14 cellular contexts compared by ENCODE assay signal in the genomic region with DNA sequence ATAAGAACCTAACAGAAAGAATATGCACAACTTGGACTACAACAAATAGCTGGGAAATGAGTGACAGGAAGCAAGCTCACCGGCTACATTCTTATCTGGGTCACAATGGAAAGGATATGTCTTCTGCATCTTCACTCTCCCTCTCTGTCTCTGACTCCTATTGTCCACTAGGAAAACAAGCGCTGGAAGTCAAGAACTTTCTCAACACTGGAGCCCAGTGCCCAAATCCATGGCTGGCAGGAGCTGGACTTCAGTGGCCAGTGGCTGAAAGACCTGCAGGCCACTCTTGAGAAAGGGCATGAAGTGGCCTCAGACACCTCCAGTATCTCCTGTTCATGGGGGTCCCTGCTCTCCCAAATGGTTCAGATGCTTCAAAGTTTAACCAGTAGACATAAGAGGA.
A peak's percentile ranks its signal among the peaks of the same experiment; 100 is the strongest.
DNase-seq lines count a peak whose midpoint lies in the region; ATAC-seq, FAIRE-seq and TF ChIP-seq lines count a peak whose summit lies in the region.
"Had no signal": no experiment of that assay in that cellular context is flagged by ENCODE, and none has a peak within 500 bp of the region (broad histone marks: within the 10 kb centered on the region; RNA-seq: fewer than 3 reads in every experiment).

No MANE protein-coding gene starts in this region.

- H3K4me3 Mint-ChIP-seq in activated naive CD4-positive, alpha-beta T cell treated with anti-CD3 and anti-CD28 coated beads, Interleukin-2, amount 10 ng/mL, durations not matched to agents 7 days and 5 days = no peak overlapping the region
- H3K4me3 Mint-ChIP-seq in mesothelial cell of epicardium (no peak overlapping the region), type B pancreatic cell (no peak overlapping the region)
- no peak overlapping the region for H3K4me3 Mint-ChIP-seq in activated naive CD8-positive, alpha-beta T cell treated with anti-CD3 and anti-CD28 coated beads, Interleukin-2, amount 50 U/mL, for 24 hours
- H3K4me3 Mint-ChIP-seq: activated CD8-positive, alpha-beta memory T cell treated with anti-CD3 and anti-CD28 coated beads, Interleukin-2, amount 10 ng/mL, durations not matched to agents 7 days and 5 days had no signal

- no peaks in the 10 kb centered on the region for H3K9me3 ChIP-seq in kidney (ENCODE audit: control insufficient read depth in 1 of 2, low read length in 2 of 2)

- H3K4me1 ChIP-seq in kidney (ENCODE audit: control insufficient read depth in 1 of 2, insufficient read depth in 1 of 2, low read depth in 1 of 2, low read length in 2 of 2) = peaks cover 18 to 25% of the 10 kb centered on the region in 2 donors

- FAIRE-seq in kidney (lab: Jason Lieb, UNC) = no peak
- FAIRE-seq: colon had no signal

- peak overlapping the region; percentile 19 for H3K27ac Mint-ChIP-seq in activated naive CD4-positive, alpha-beta T cell treated with anti-CD3 and anti-CD28 coated beads, Interleukin-2, amount 10 ng/mL, durations not matched to agents 7 days and 5 days
- peak overlapping the region; percentile 91 for H3K27ac Mint-ChIP-seq in mesothelial cell of epicardium
- peak overlapping the region; percentile 68 for H3K27ac Mint-ChIP-seq in type B pancreatic cell
- no peak overlapping the region for H3K27ac Mint-ChIP-seq in activated naive CD8-positive, alpha-beta T cell treated with anti-CD3 and anti-CD28 coated beads, Interleukin-2, amount 50 U/mL, for 24 hours
- H3K27ac Mint-ChIP-seq: activated CD8-positive, alpha-beta memory T cell treated with anti-CD3 and anti-CD28 coated beads, Interleukin-2, amount 10 ng/mL, durations not matched to agents 7 days and 5 days; activated naive CD4-positive, alpha-beta T cell treated with anti-CD3 and anti-CD28 coated beads, Interleukin-2, amount 50 U/mL, for 72 hours had no signal

- H3K27me3 ChIP-seq in brain microvascular endothelial cell (replicated peaks) = no peaks in the 10 kb centered on the region

- H3K4me3 ChIP-seq in brain microvascular endothelial cell (ENCODE audit: low read depth, low read length) (no peak overlapping the region), kidney (ENCODE audit: low read length in 2 of 2) (no peak overlapping the region)
- H3K4me3 ChIP-seq: skin epidermis had no signal

- peaks cover 26% of the 10 kb centered on the region for H3K4me1 Mint-ChIP-seq in activated naive CD4-positive, alpha-beta T cell treated with anti-CD3 and anti-CD28 coated beads, Interleukin-2, amount 10 ng/mL, durations not matched to agents 7 days and 5 days
- peaks cover 67% of the 10 kb centered on the region for H3K4me1 Mint-ChIP-seq in mesothelial cell of epicardium
- peaks cover 39% of the 10 kb centered on the region for H3K4me1 Mint-ChIP-seq in type B pancreatic cell (ENCODE audit: unreplicated experiment)
- peaks cover 21% of the 10 kb centered on the region for H3K4me1 Mint-ChIP-seq in activated naive CD8-positive, alpha-beta T cell treated with anti-CD3 and anti-CD28 coated beads, Interleukin-2, amount 50 U/mL, for 24 hours

- TF ChIP-seq CTCF in brain microvascular endothelial cell (IDR thresholded peaks at IDR 0.05; ENCODE audit: low read depth, low read length, missing control alignments) = no peak
- no peak for TF ChIP-seq CTCF in mesothelial cell of epicardium (IDR thresholded peaks at IDR 0.05; ENCODE audit: unreplicated experiment)
- TF ChIP-seq CTCF in type B pancreatic cell (conservative IDR thresholded peaks at IDR 0.05) = no peak
- TF ChIP-seq CTCF in kidney (IDR thresholded peaks at IDR 0.05; ENCODE audit: borderline replicate concordance, extremely low read depth, insufficient read depth) = no peak

- H3K36me3 Mint-ChIP-seq in activated naive CD4-positive, alpha-beta T cell treated with anti-CD3 and anti-CD28 coated beads, Interleukin-2, amount 10 ng/mL, durations not matched to agents 7 days and 5 days = no peaks in the 10 kb centered on the region
- H3K36me3 Mint-ChIP-seq in mesothelial cell of epicardium (no peaks in the 10 kb centered on the region), type B pancreatic cell (no peaks in the 10 kb centered on the region)
- no peaks in the 10 kb centered on the region for H3K36me3 Mint-ChIP-seq in activated naive CD8-positive, alpha-beta T cell treated with anti-CD3 and anti-CD28 coated beads, Interleukin-2, amount 50 U/mL, for 24 hours (ENCODE audit: low read depth)
- H3K36me3 Mint-ChIP-seq: activated CD8-positive, alpha-beta memory T cell treated with anti-CD3 and anti-CD28 coated beads, Interleukin-2, amount 10 ng/mL, durations not matched to agents 7 days and 5 days; activated naive CD4-positive, alpha-beta T cell treated with anti-CD3 and anti-CD28 coated beads, Interleukin-2, amount 50 U/mL, for 72 hours had no signal

- DNase-seq in activated naive CD4-positive, alpha-beta T cell treated with anti-CD3 and anti-CD28 coated beads, Interleukin-2, amount 10 ng/mL, durations not matched to agents 7 days and 5 days = no peak
- DNase-seq in activated naive CD4-positive, alpha-beta T cell (lab: John Stamatoyannopoulos, UW) = no peak
- peak; percentile 12 for DNase-seq in brain microvascular endothelial cell
- no peak for DNase-seq in mesothelial cell of epicardium (ENCODE audit: low spot score in 2 of 2, unreplicated experiment in 2 of 2)
- DNase-seq in type B pancreatic cell (ENCODE audit: extremely low spot score, unreplicated experiment) = no peak
- DNase-seq in kidney = no peak
- no peak for DNase-seq in activated naive CD8-positive, alpha-beta T cell treated with anti-CD3 and anti-CD28 coated beads, Interleukin-2, amount 50 U/mL, for 24 hours
- DNase-seq: activated CD8-positive, alpha-beta memory T cell treated with anti-CD3 and anti-CD28 coated beads, Interleukin-2, amount 10 ng/mL, durations not matched to agents 7 days and 5 days; NCI-H187 treated with DMSO at 0.1 percent for 48 hours; SHP77 treated with DMSO at 0.1 percent for 48 hours had no signal

- in situ Hi-C loops in brain microvascular endothelial cell (cut with HindIII; ENCODE audit: low pct_ligation_motif_present, low sequenced_read_pairs) = no loop called here

- CTCF ChIA-PET in activated naive CD4-positive, alpha-beta T cell treated with anti-CD3 and anti-CD28 coated beads, Interleukin-2, amount 10 ng/mL, durations not matched to agents 7 days and 5 days (lab: Charles Lee) = no interaction called here

- H3K27me3 Mint-ChIP-seq in activated naive CD4-positive, alpha-beta T cell treated with anti-CD3 and anti-CD28 coated beads, Interleukin-2, amount 10 ng/mL, durations not matched to agents 7 days and 5 days = peaks cover 90% of the 10 kb centered on the region
- H3K27me3 Mint-ChIP-seq in mesothelial cell of epicardium (ENCODE audit: low read depth) (no peaks in the 10 kb centered on the region), type B pancreatic cell (no peaks in the 10 kb centered on the region)
- H3K27me3 Mint-ChIP-seq in activated naive CD8-positive, alpha-beta T cell treated with anti-CD3 and anti-CD28 coated beads, Interleukin-2, amount 50 U/mL, for 24 hours = peaks cover 39% of the 10 kb centered on the region

- no peaks in the 10 kb centered on the region for H3K36me3 ChIP-seq in brain microvascular endothelial cell (replicated peaks)
- H3K36me3 ChIP-seq in kidney (ENCODE audit: control insufficient read depth in 1 of 2, insufficient read depth in 2 of 2, low read length in 2 of 2) = no peaks in the 10 kb centered on the region

- no peak overlapping the region for H3K9ac ChIP-seq in kidney (ENCODE audit: low read length in 2 of 2)

- H3K9me3 Mint-ChIP-seq in activated naive CD4-positive, alpha-beta T cell treated with anti-CD3 and anti-CD28 coated beads, Interleukin-2, amount 10 ng/mL, durations not matched to agents 7 days and 5 days = no peaks in the 10 kb centered on the region
- H3K9me3 Mint-ChIP-seq in mesothelial cell of epicardium (no peaks in the 10 kb centered on the region), type B pancreatic cell (no peaks in the 10 kb centered on the region)
- H3K9me3 Mint-ChIP-seq in activated naive CD8-positive, alpha-beta T cell treated with anti-CD3 and anti-CD28 coated beads, Interleukin-2, amount 50 U/mL, for 24 hours = no peaks in the 10 kb centered on the region
- H3K9me3 Mint-ChIP-seq: activated naive CD4-positive, alpha-beta T cell treated with anti-CD3 and anti-CD28 coated beads, Interleukin-2, amount 50 U/mL, for 72 hours had no signal

- H3K27ac ChIP-seq in brain microvascular endothelial cell = peak overlapping the region; percentile 74
- no peak overlapping the region for H3K27ac ChIP-seq in kidney (ENCODE audit: low read depth in 2 of 2, low read length in 2 of 2)

- intact Hi-C loops in kidney (cut with DNase I) = no loop called here

- ATAC-seq in GM18909 (IDR thresholded peaks at IDR 0.05; ENCODE audit: poor library complexity, unreplicated experiment) = no peak
- ATAC-seq in activated naive CD8-positive, alpha-beta T cell treated with anti-CD3 and anti-CD28 coated beads, Interleukin-2, amount 50 U/mL, for 24 hours = no peak
- ATAC-seq: activated CD8-positive, alpha-beta memory T cell treated with anti-CD3 and anti-CD28 coated beads, Interleukin-2, amount 10 ng/mL, durations not matched to agents 7 days and 5 days; activated naive CD4-positive, alpha-beta T cell treated with anti-CD3 and anti-CD28 coated beads, Interleukin-2, amount 50 U/mL, for 72 hours had no signal
